ENCODE assay signal across 1 cellular context in the genomic region with DNA sequence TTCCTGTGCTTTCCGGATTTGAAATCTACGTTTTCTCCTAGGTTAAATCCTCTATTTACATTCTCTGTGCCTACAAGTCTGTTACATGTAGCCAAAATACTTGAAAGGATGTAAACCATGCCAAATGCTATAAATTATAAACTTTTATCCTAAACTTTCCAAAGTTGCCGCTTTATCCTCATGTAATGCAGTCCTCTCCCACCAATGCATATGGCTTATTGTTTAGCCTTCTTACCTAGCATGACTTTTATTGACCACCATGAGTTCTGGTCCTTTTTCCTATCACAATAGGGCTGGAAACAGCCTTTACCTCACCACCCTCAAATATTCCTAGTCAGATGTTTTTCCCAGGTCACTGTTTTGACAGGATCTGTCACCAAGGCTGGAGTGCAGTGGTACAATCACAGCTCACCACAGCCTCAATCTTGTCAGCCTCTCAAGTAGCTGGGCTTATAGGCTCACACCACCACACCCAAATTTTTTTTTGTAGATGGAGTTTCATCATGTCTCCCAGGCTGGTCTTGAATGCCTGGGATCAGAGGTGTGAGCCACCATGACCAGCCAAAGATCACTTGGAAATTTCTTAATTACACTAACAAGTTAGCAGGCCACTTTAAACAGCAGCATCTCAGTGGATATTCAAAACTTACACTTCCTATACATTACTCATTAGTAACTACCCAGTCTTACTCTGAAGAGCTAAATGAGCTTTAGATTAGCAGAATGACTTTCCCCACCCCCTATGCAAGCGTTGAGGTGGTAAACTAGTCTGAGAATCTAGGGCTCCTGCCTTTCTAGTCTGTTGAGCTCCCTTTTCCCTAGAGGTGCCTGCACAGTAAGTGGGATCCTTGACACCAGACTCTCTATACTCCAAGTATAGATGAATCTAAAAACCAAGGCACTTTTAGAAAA.
TF ChIP-seq lines count a peak whose summit lies in the region.

No MANE protein-coding gene starts in this region.

TF ChIP-seq in K562, 482 proteins besides CTCF, POLR2A, EP300 and RAD21 (continued from another document):
- 0 out of 2 replicates have a peak, but pooled peaks have one; percentile 19 for TF ChIP-seq CAMTA2 (CRISPR knock-in tag; conservative IDR thresholded peaks at IDR 0.05)
- TF ChIP-seq ZNF77 (CRISPR knock-in tag; IDR thresholded peaks at IDR 0.05), result 0 out of 2 replicates have a peak, but pooled peaks have one; percentile 57
- TF ChIP-seq ZNF699 (CRISPR knock-in tag; IDR thresholded peaks at IDR 0.05; ENCODE audit: insufficient replicate concordance), result no peak
- TF ChIP-seq RBFOX2 (IDR thresholded peaks at IDR 0.05; ENCODE audit: low read depth, low read length), result peak; percentile 47; the same call in 1 of the 2 replicates
- TF ChIP-seq SIRT6 (IDR thresholded peaks at IDR 0.05; ENCODE audit: low read depth, low read length), result peak; percentile 25
- TF ChIP-seq ZNF324 (CRISPR knock-in tag; IDR thresholded peaks at IDR 0.05), result 0 out of 2 replicates have a peak, but pooled peaks have one; percentile 8
- TF ChIP-seq, protein P1, sequence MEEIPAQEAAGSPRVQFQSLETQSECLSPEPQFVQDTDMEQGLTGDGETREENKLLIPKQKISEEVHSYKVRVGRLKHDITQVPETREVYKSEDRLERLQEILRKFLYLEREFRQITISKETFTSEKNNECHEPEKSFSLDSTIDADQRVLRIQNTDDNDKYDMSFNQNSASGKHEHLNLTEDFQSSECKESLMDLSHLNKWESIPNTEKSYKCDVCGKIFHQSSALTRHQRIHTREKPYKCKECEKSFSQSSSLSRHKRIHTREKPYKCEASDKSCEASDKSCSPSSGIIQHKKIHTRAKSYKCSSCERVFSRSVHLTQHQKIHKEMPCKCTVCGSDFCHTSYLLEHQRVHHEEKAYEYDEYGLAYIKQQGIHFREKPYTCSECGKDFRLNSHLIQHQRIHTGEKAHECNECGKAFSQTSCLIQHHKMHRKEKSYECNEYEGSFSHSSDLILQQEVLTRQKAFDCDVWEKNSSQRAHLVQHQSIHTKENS (CRISPR knock-in tag; IDR thresholded peaks at IDR 0.05), result 0 out of 2 replicates have a peak, but pooled peaks have one; percentile 5
- no peak for TF ChIP-seq GABPB1 (CRISPR knock-in tag; IDR thresholded peaks at IDR 0.05)
- peak in 1 of 2 experiments; percentile 46; a peak in 2 of 4 replicates for TF ChIP-seq MAZ (CRISPR knock-in tag; conservative IDR thresholded peaks at IDR 0.05 in 1 of 2, IDR thresholded peaks at IDR 0.05 in 1 of 2)
- no peak for TF ChIP-seq TARDBP (IDR thresholded peaks at IDR 0.05)
- peak; percentile 72; the same call in 1 of the 2 replicates for TF ChIP-seq HOXB6 (CRISPR knock-in tag; IDR thresholded peaks at IDR 0.05; ENCODE audit: borderline replicate concordance)
- TF ChIP-seq, protein P2, sequence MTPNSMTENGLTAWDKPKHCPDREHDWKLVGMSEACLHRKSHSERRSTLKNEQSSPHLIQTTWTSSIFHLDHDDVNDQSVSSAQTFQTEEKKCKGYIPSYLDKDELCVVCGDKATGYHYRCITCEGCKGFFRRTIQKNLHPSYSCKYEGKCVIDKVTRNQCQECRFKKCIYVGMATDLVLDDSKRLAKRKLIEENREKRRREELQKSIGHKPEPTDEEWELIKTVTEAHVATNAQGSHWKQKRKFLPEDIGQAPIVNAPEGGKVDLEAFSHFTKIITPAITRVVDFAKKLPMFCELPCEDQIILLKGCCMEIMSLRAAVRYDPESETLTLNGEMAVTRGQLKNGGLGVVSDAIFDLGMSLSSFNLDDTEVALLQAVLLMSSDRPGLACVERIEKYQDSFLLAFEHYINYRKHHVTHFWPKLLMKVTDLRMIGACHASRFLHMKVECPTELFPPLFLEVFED (CRISPR knock-in tag; conservative IDR thresholded peaks at IDR 0.05), result peak; percentile 99
- TF ChIP-seq, protein P3, sequence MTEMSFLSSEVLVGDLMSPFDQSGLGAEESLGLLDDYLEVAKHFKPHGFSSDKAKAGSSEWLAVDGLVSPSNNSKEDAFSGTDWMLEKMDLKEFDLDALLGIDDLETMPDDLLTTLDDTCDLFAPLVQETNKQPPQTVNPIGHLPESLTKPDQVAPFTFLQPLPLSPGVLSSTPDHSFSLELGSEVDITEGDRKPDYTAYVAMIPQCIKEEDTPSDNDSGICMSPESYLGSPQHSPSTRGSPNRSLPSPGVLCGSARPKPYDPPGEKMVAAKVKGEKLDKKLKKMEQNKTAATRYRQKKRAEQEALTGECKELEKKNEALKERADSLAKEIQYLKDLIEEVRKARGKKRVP (CRISPR knock-in tag; IDR thresholded peaks at IDR 0.05), result 0 out of 2 replicates have a peak, but pooled peaks have one; percentile 8
- peak; percentile 61; the same call in 1 of the 2 replicates for TF ChIP-seq POLR2H (tag; IDR thresholded peaks at IDR 0.05; ENCODE audit: low read depth)
- TF ChIP-seq YY1 (IDR thresholded peaks at IDR 0.05; ENCODE audit: borderline replicate concordance in 1 of 3, control insufficient read depth in 1 of 3, extremely low read depth in 1 of 3, insufficient read depth in 3 of 3, insufficient read length in 1 of 3, insufficient replicate concordance in 2 of 3, low read depth in 1 of 3, low read length in 2 of 3), result no peak
- TF ChIP-seq, protein P4, sequence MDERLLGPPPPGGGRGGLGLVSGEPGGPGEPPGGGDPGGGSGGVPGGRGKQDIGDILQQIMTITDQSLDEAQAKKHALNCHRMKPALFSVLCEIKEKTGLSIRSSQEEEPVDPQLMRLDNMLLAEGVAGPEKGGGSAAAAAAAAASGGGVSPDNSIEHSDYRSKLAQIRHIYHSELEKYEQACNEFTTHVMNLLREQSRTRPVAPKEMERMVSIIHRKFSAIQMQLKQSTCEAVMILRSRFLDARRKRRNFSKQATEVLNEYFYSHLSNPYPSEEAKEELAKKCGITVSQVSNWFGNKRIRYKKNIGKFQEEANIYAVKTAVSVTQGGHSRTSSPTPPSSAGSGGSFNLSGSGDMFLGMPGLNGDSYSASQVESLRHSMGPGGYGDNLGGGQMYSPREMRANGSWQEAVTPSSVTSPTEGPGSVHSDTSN (CRISPR knock-in tag; IDR thresholded peaks at IDR 0.05; ENCODE audit: low read depth), result no peak
- TF ChIP-seq, protein P4 (tag; conservative IDR thresholded peaks at IDR 0.05; ENCODE audit: low read depth), result peak; percentile 68
- TF ChIP-seq STAT5B (CRISPR knock-in tag; IDR thresholded peaks at IDR 0.05), result no peak
- TF ChIP-seq ZNF41 (CRISPR knock-in tag; conservative IDR thresholded peaks at IDR 0.05), result peak; percentile 17; the same call in 1 of the 2 replicates
- peak in 1 of 2 experiments; percentile 33; a peak in 2 of 4 replicates for TF ChIP-seq TBL1XR1 (IDR thresholded peaks at IDR 0.05; ENCODE audit: low read length in 2 of 2)
- peak; percentile 21; the same call in 1 of the 2 replicates for TF ChIP-seq CEBPG (CRISPR knock-in tag; IDR thresholded peaks at IDR 0.05)
- TF ChIP-seq CEBPG (tag; conservative IDR thresholded peaks at IDR 0.05 in 1 of 2, IDR thresholded peaks at IDR 0.05 in 1 of 2), result no peak
- TF ChIP-seq CREM (IDR thresholded peaks at IDR 0.05; ENCODE audit: low read depth), result 0 out of 2 replicates have a peak, but pooled peaks have one; percentile 10
- TF ChIP-seq MAFK (IDR thresholded peaks at IDR 0.05; ENCODE audit: low read length), result 0 out of 2 replicates have a peak, but pooled peaks have one; percentile 20
- TF ChIP-seq, protein P5, sequence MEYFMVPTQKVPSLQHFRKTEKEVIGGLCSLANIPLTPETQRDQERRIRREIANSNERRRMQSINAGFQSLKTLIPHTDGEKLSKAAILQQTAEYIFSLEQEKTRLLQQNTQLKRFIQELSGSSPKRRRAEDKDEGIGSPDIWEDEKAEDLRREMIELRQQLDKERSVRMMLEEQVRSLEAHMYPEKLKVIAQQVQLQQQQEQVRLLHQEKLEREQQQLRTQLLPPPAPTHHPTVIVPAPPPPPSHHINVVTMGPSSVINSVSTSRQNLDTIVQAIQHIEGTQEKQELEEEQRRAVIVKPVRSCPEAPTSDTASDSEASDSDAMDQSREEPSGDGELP (CRISPR knock-in tag; IDR thresholded peaks at IDR 0.05; ENCODE audit: borderline replicate concordance), result no peak
- 0 out of 2 replicates have a peak, but pooled peaks have one; percentile 26 for TF ChIP-seq MTA3 (IDR thresholded peaks at IDR 0.05; ENCODE audit: borderline replicate concordance)
- TF ChIP-seq THRAP3 (IDR thresholded peaks at IDR 0.05; ENCODE audit: borderline replicate concordance), result peak; percentile 32; the same call in 1 of the 2 replicates
- peak; percentile 52; the same call in 1 of the 2 replicates for TF ChIP-seq SMAD3 (CRISPR knock-in tag; conservative IDR thresholded peaks at IDR 0.05)
- TF ChIP-seq MYNN (IDR thresholded peaks at IDR 0.05), result peak; percentile 86
- TF ChIP-seq MYNN (CRISPR knock-in tag; IDR thresholded peaks at IDR 0.05), result no peak
- TF ChIP-seq, protein P6, sequence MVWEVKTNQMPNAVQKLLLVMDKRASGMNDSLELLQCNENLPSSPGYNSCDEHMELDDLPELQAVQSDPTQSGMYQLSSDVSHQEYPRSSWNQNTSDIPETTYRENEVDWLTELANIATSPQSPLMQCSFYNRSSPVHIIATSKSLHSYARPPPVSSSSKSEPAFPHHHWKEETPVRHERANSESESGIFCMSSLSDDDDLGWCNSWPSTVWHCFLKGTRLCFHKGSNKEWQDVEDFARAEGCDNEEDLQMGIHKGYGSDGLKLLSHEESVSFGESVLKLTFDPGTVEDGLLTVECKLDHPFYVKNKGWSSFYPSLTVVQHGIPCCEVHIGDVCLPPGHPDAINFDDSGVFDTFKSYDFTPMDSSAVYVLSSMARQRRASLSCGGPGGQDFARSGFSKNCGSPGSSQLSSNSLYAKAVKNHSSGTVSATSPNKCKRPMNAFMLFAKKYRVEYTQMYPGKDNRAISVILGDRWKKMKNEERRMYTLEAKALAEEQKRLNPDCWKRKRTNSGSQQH (CRISPR knock-in tag; IDR thresholded peaks at IDR 0.05), result peak; percentile 97
- TF ChIP-seq CBX1 (IDR thresholded peaks at IDR 0.05; ENCODE audit: low read depth), result no peak
- TF ChIP-seq, protein P7, sequence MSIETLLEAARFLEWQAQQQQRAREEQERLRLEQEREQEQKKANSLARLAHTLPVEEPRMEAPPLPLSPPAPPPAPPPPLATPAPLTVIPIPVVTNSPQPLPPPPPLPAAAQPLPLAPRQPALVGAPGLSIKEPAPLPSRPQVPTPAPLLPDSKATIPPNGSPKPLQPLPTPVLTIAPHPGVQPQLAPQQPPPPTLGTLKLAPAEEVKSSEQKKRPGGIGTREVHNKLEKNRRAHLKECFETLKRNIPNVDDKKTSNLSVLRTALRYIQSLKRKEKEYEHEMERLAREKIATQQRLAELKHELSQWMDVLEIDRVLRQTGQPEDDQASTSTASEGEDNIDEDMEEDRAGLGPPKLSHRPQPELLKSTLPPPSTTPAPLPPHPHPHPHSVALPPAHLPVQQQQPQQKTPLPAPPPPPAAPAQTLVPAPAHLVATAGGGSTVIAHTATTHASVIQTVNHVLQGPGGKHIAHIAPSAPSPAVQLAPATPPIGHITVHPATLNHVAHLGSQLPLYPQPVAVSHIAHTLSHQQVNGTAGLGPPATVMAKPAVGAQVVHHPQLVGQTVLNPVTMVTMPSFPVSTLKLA (conservative IDR thresholded peaks at IDR 0.05), result peak in 1 of 2 experiments; percentile 17; a peak in 1 of 4 replicates
- peak; percentile 69; the same call in 1 of the 2 replicates for TF ChIP-seq KLF10 (CRISPR knock-in tag; IDR thresholded peaks at IDR 0.05)
- peak; percentile 60; the same call in 1 of the 2 replicates for TF ChIP-seq ZNF444 (CRISPR knock-in tag; IDR thresholded peaks at IDR 0.05)
- no peak for TF ChIP-seq ARHGAP35 (IDR thresholded peaks at IDR 0.05; ENCODE audit: partially characterized antibody)
